ENCODE assay signal across 18 cellular contexts in genomic region chr2:162473-163135, GRCh38.
"Had no signal": no experiment of that assay in that cellular context is flagged by ENCODE, and none has a peak within 500 bp of the region (broad histone marks: within the 10 kb centered on the region; RNA-seq: fewer than 3 reads in every experiment).

No MANE protein-coding gene starts in this region.

- DNase-seq: activated CD4-positive, alpha-beta T cell treated with anti-CD3 and anti-CD28 coated beads, Interleukin-2, amount 10 ng/mL, durations not matched to agents 24 days and 14 days; activated CD4-positive, CD25-positive, alpha-beta regulatory T cell; activated CD8-positive, alpha-beta memory T cell treated with anti-CD3 and anti-CD28 coated beads, Interleukin-2, amount 50 U/mL, for 4 hours; activated CD8-positive, alpha-beta T cell treated with anti-CD3 and anti-CD28 coated beads, Interleukin-2, amount 10 ng/mL, durations not matched to agents 7 days and 5 days; activated gamma-delta T cell treated with Interleukin-2 at 50 U/mL for 16 hours; activated naive CD8-positive, alpha-beta T cell treated with anti-CD3 and anti-CD28 coated beads, Interleukin-2, amount 10 ng/mL, durations not matched to agents 7 days and 5 days; brain microvascular endothelial cell; cortex of kidney; effector CD4-positive, alpha-beta T cell; head of caudate nucleus; left cardiac atrium; midbrain; stimulated activated CD4-positive, alpha-beta T cell treated with anti-CD3 and anti-CD28 coated beads, Interleukin-2, amount 100 ng/mL, for 48 hours; stimulated activated naive B cell treated with anti-CD40 and anti-IgM and Interleukin-4, amounts not matched to agents 10 μg/mL and 1 μg/mL and 100 μg/mL, for 72 hours; tibial artery had no signal

- H3K36me3 ChIP-seq: brain microvascular endothelial cell, tibial artery had no signal

- H3K4me3 Mint-ChIP-seq: activated CD4-positive, alpha-beta T cell treated with anti-CD3 and anti-CD28 coated beads, Interleukin-2, amount 10 ng/mL, durations not matched to agents 24 days and 14 days; activated CD8-positive, alpha-beta T cell treated with anti-CD3 and anti-CD28 coated beads, Interleukin-2, amount 10 ng/mL, durations not matched to agents 7 days and 5 days; activated naive CD8-positive, alpha-beta T cell treated with anti-CD3 and anti-CD28 coated beads, Interleukin-2, amount 10 ng/mL, durations not matched to agents 7 days and 5 days; central memory CD8-positive, alpha-beta T cell; stimulated activated naive B cell treated with anti-CD40 and anti-IgM and Interleukin-4, amounts not matched to agents 10 μg/mL and 1 μg/mL and 100 μg/mL, for 72 hours; T-helper 2 cell treated with Interferon-gamma antibody and Interleukin-4, amounts not matched to agents 5 μg/mL and 100 μg/mL, for 36 hours had no signal

- H3K27ac ChIP-seq: brain microvascular endothelial cell, tibial artery had no signal

- H3K9me3 ChIP-seq: tibial artery had no signal

- H3K36me3 Mint-ChIP-seq: stimulated activated naive B cell treated with anti-CD40 and anti-IgM and Interleukin-4, amounts not matched to agents 10 μg/mL and 1 μg/mL and 100 μg/mL, for 72 hours had no signal

- H3K4me1 ChIP-seq: tibial artery had no signal

- H3K9me3 Mint-ChIP-seq: activated CD4-positive, alpha-beta T cell treated with anti-CD3 and anti-CD28 coated beads, Interleukin-2, amount 10 ng/mL, durations not matched to agents 24 days and 14 days; central memory CD8-positive, alpha-beta T cell; stimulated activated naive B cell treated with anti-CD40 and anti-IgM and Interleukin-4, amounts not matched to agents 10 μg/mL and 1 μg/mL and 100 μg/mL, for 72 hours had no signal

- ATAC-seq: activated CD8-positive, alpha-beta T cell treated with anti-CD3 and anti-CD28 coated beads, Interleukin-2, amount 10 ng/mL, durations not matched to agents 7 days and 5 days; left cardiac atrium; stimulated activated naive B cell treated with anti-CD40 and anti-IgM and Interleukin-4, amounts not matched to agents 10 μg/mL and 1 μg/mL and 100 μg/mL, for 72 hours had no signal

- H3K27ac Mint-ChIP-seq: activated CD4-positive, alpha-beta T cell treated with anti-CD3 and anti-CD28 coated beads, Interleukin-2, amount 10 ng/mL, durations not matched to agents 24 days and 14 days; activated CD8-positive, alpha-beta T cell treated with anti-CD3 and anti-CD28 coated beads, Interleukin-2, amount 10 ng/mL, durations not matched to agents 7 days and 5 days; activated naive CD8-positive, alpha-beta T cell treated with anti-CD3 and anti-CD28 coated beads, Interleukin-2, amount 10 ng/mL, durations not matched to agents 7 days and 5 days; stimulated activated naive B cell treated with anti-CD40 and anti-IgM and Interleukin-4, amounts not matched to agents 10 μg/mL and 1 μg/mL and 100 μg/mL, for 72 hours; T-helper 2 cell treated with Interferon-gamma antibody and Interleukin-4, amounts not matched to agents 5 μg/mL and 100 μg/mL, for 36 hours had no signal

- H3K4me3 ChIP-seq: lung, tibial artery had no signal

- H3K4me1 Mint-ChIP-seq: activated CD4-positive, alpha-beta T cell treated with anti-CD3 and anti-CD28 coated beads, Interleukin-2, amount 10 ng/mL, durations not matched to agents 24 days and 14 days; activated naive CD8-positive, alpha-beta T cell treated with anti-CD3 and anti-CD28 coated beads, Interleukin-2, amount 10 ng/mL, durations not matched to agents 7 days and 5 days; central memory CD8-positive, alpha-beta T cell; stimulated activated naive B cell treated with anti-CD40 and anti-IgM and Interleukin-4, amounts not matched to agents 10 μg/mL and 1 μg/mL and 100 μg/mL, for 72 hours had no signal

- H3K27me3 ChIP-seq: brain microvascular endothelial cell had no signal
